In genomic region chr10:102309236-102309635, GRCh38 we compare ENCODE assay signal across 23 cellular contexts.
"Had no signal": no experiment of that assay in that cellular context is flagged by ENCODE, and none has a peak within 500 bp of the region (broad histone marks: within the 10 kb centered on the region; RNA-seq: fewer than 3 reads in every experiment).

No MANE protein-coding gene starts in this region.

- H3K27me3 Mint-ChIP-seq: activated naive CD4-positive, alpha-beta T cell treated with anti-CD3 and anti-CD28 coated beads, Interleukin-2, amount 10 ng/mL, durations not matched to agents 7 days and 5 days; activated naive CD8-positive, alpha-beta T cell treated with anti-CD3 and anti-CD28 coated beads, Interleukin-2, amount 10 ng/mL, durations not matched to agents 7 days and 5 days; central memory CD8-positive, alpha-beta T cell; natural killer cell treated with Interleukin-12 subunit alpha and Interleukin-12 subunit beta and Interleukin-15 and Interleukin-18, amount 100 ng/mL, for 72 hours; progenitor cell of endocrine pancreas; stimulated activated memory B cell treated with anti-CD40 and anti-IgM and Interleukin-4, amounts not matched to agents 10 μg/mL and 1 μg/mL and 100 μg/mL, for 72 hours had no signal

- H3K27ac Mint-ChIP-seq: activated naive CD4-positive, alpha-beta T cell treated with anti-CD3 and anti-CD28 coated beads, Interleukin-2, amount 10 ng/mL, durations not matched to agents 7 days and 5 days; activated naive CD8-positive, alpha-beta T cell treated with anti-CD3 and anti-CD28 coated beads, Interleukin-2, amount 10 ng/mL, durations not matched to agents 7 days and 5 days; natural killer cell treated with Interleukin-12 subunit alpha and Interleukin-12 subunit beta and Interleukin-15 and Interleukin-18, amount 100 ng/mL, for 72 hours; stimulated activated memory B cell treated with anti-CD40 and anti-IgM and Interleukin-4, amounts not matched to agents 10 μg/mL and 1 μg/mL and 100 μg/mL, for 72 hours had no signal

- DNase-seq: activated CD4-positive, alpha-beta T cell treated with anti-CD3 and anti-CD28 coated beads for 4 hours; activated CD4-positive, alpha-beta T cell treated with anti-CD3 and anti-CD28 coated beads, Interleukin-2, amount 50 U/mL, for 4 hours; activated gamma-delta T cell; activated naive CD4-positive, alpha-beta T cell treated with anti-CD3 and anti-CD28 coated beads, Interleukin-2, amount 10 ng/mL, durations not matched to agents 7 days and 5 days; activated naive CD8-positive, alpha-beta T cell treated with anti-CD3 and anti-CD28 coated beads, Interleukin-2, amount 10 ng/mL, durations not matched to agents 7 days and 5 days; effector CD8-positive, alpha-beta T cell; glutamatergic neuron; left lung; mucosa of descending colon; ovary; right lobe of liver; stimulated activated CD4-positive, alpha-beta T cell treated with anti-CD3 and anti-CD28 coated beads, Interleukin-12 subunit alpha, Interleukin-12 subunit beta, amount 100 ng/mL, for 4 hours; stimulated activated CD4-positive, alpha-beta T cell treated with anti-CD3 and anti-CD28 coated beads, Interleukin-4, amount 100 ng/mL, for 24 hours; stomach; T-helper 1 cell; tibial artery; upper lobe of right lung had no signal

- H3K4me3 ChIP-seq: left lung, lung, mucosa of descending colon, ovary, right lobe of liver, stomach, suprapubic skin, tibial artery, upper lobe of right lung had no signal

- H3K4me3 Mint-ChIP-seq: activated naive CD4-positive, alpha-beta T cell treated with anti-CD3 and anti-CD28 coated beads, Interleukin-2, amount 10 ng/mL, durations not matched to agents 7 days and 5 days; activated naive CD8-positive, alpha-beta T cell treated with anti-CD3 and anti-CD28 coated beads, Interleukin-2, amount 10 ng/mL, durations not matched to agents 7 days and 5 days; central memory CD8-positive, alpha-beta T cell; natural killer cell treated with Interleukin-12 subunit alpha and Interleukin-12 subunit beta and Interleukin-15 and Interleukin-18, amount 100 ng/mL, for 72 hours; stimulated activated memory B cell treated with anti-CD40 and anti-IgM and Interleukin-4, amounts not matched to agents 10 μg/mL and 1 μg/mL and 100 μg/mL, for 72 hours had no signal

- H3K36me3 ChIP-seq: left lung, ovary, right lobe of liver, suprapubic skin, upper lobe of right lung had no signal

- H3K27me3 ChIP-seq: left lung, ovary, right lobe of liver, stomach, suprapubic skin, tibial artery, upper lobe of right lung had no signal

- H3K9me3 Mint-ChIP-seq: activated naive CD4-positive, alpha-beta T cell treated with anti-CD3 and anti-CD28 coated beads, Interleukin-2, amount 10 ng/mL, durations not matched to agents 7 days and 5 days; activated naive CD8-positive, alpha-beta T cell treated with anti-CD3 and anti-CD28 coated beads, Interleukin-2, amount 10 ng/mL, durations not matched to agents 7 days and 5 days; central memory CD8-positive, alpha-beta T cell; natural killer cell treated with Interleukin-12 subunit alpha and Interleukin-12 subunit beta and Interleukin-15 and Interleukin-18, amount 100 ng/mL, for 72 hours; stimulated activated memory B cell treated with anti-CD40 and anti-IgM and Interleukin-4, amounts not matched to agents 10 μg/mL and 1 μg/mL and 100 μg/mL, for 72 hours had no signal

- H3K27ac ChIP-seq: left lung, ovary, right lobe of liver, suprapubic skin, tibial artery, upper lobe of right lung had no signal

- H3K9me3 ChIP-seq: left lung, mucosa of descending colon, ovary, right lobe of liver, stomach, suprapubic skin, tibial artery, upper lobe of right lung had no signal
